Comparison of ENCODE assay signal across 8 cellular contexts in genomic region chr3:5147152-5147551, GRCh38. TPM values are rescaled to one million over a fixed set of nuclear protein-coding genes. Genes with fewer than 3 reads are reported as not detected.
A peak's percentile ranks its signal among the peaks of the same experiment; 100 is the strongest.
DNase-seq lines count a peak whose midpoint lies in the region; ATAC-seq, FAIRE-seq and TF ChIP-seq lines count a peak whose summit lies in the region.
"Not testable (repeated sequence)": the region's sequence is repeated elsewhere in the genome, so short reads cannot be mapped to it uniquely, and the experiment has no call there.

No MANE protein-coding gene starts in this region.

- H3K4ac ChIP-seq in neuronal stem cell (ENCODE audit: low read length), result not testable (repeated sequence)
- H3K4ac ChIP-seq in trophoblast cell (ENCODE audit: low read depth, low read length), result peak overlapping the region; percentile 20

- not testable (repeated sequence) for BruUV-seq in K562 (replicated peaks; lab: Mats Ljungman, UMichigan)

- not testable (repeated sequence) for H4K91ac ChIP-seq in neuronal stem cell (ENCODE audit: low read depth, low read length, poor library complexity); trophoblast cell (ENCODE audit: low read depth, low read length)

- peaks cover 64% of the 10 kb centered on the region for H3K4me1 Mint-ChIP-seq in CD14-positive monocyte
- peaks cover 70% of the 10 kb centered on the region for H3K4me1 Mint-ChIP-seq in central memory CD8-positive, alpha-beta T cell
- peaks cover 82% of the 10 kb centered on the region for H3K4me1 Mint-ChIP-seq in dendritic cell treated with granulocyte-macrophage colony-stimulating factor and Interleukin-4, amounts not matched to agents 40 ng/mL and 50 ng/mL, for 4 days (ENCODE audit: low read depth)
- H3K4me1 Mint-ChIP-seq in endodermal cell, result not testable (repeated sequence)

- DNase-seq in CD14-positive monocyte (ENCODE audit: low spot score); K562 (ENCODE audit: extremely low read depth in 1 of 4, low spot score in 3 of 4); central memory CD8-positive, alpha-beta T cell (ENCODE audit: low spot score in 2 of 2); endodermal cell; neuronal stem cell (ENCODE audit: low spot score); trophoblast cell: not testable (repeated sequence)

- H3K27me3 Mint-ChIP-seq in CD14-positive monocyte (ENCODE audit: low read depth in 3 of 3); central memory CD8-positive, alpha-beta T cell; dendritic cell treated with granulocyte-macrophage colony-stimulating factor and Interleukin-4, amounts not matched to agents 40 ng/mL and 50 ng/mL, for 4 days; endodermal cell (ENCODE audit: insufficient read depth): not testable (repeated sequence)

- not testable (repeated sequence) for H3K36me3 ChIP-seq in HEK293 (ENCODE audit: control insufficient read depth in 2 of 2, insufficient read depth in 1 of 2, low read length in 2 of 2); K562 (ENCODE audit: control insufficient read depth, insufficient read depth, low read length); neuronal stem cell (replicated peaks in 1 of 2; ENCODE audit: control insufficient read depth in 2 of 2, insufficient read depth in 2 of 2, low read length in 2 of 2); trophoblast cell (ENCODE audit: control insufficient read depth in 1 of 2, insufficient read depth in 2 of 2, low read length in 2 of 2)
- peaks cover 48% of the 10 kb centered on the region for H3K36me3 ChIP-seq in endodermal cell (ENCODE audit: control insufficient read depth, insufficient read depth, low read length)

- H3K79me2 ChIP-seq in K562 (ENCODE audit: control insufficient read depth, insufficient read depth, low read length), result peaks cover 98% of the 10 kb centered on the region
- not testable (repeated sequence) for H3K79me2 ChIP-seq in trophoblast cell (ENCODE audit: control insufficient read depth, insufficient read depth, low read length, poor library complexity)

- WGBS in K562 (ENCODE audit: insufficient coverage, low coverage, missing lambda C conversion rate), result 94% methylated on average over 5 of the region's 5 CpGs
- WGBS in endodermal cell (ENCODE audit: insufficient coverage in 1 of 2, insufficient read length in 1 of 2), 2 experiments, result 78 to 86% methylated on average over 4 to 5 of the region's 5 CpGs
- WGBS in neuronal stem cell (ENCODE audit: extremely low coverage in 2 of 2, insufficient read length in 2 of 2, insufficient replicate concordance in 1 of 2), 2 donors, result no CpG with 5 or more reads among the region's 5 CpGs
- no CpG with 5 or more reads among the region's 5 CpGs for WGBS in trophoblast cell (ENCODE audit: extremely low coverage, insufficient coverage, insufficient read length)

- not testable (repeated sequence) for TF ChIP-seq EP300 in K562 (IDR thresholded peaks at IDR 0.05; ENCODE audit: low read length)

- H3K9ac ChIP-seq in K562 (ENCODE audit: insufficient read depth in 1 of 2, low read depth in 2 of 2, low read length in 2 of 2); endodermal cell (ENCODE audit: extremely low read depth, low read length, poor library complexity, severe bottlenecking); trophoblast cell (ENCODE audit: low read length): not testable (repeated sequence)
- peak overlapping the region; percentile 13 for H3K9ac ChIP-seq in neuronal stem cell (ENCODE audit: low read depth, low read length, poor library complexity)

- not testable (repeated sequence) for H3K14ac ChIP-seq in neuronal stem cell (ENCODE audit: low read length); trophoblast cell (ENCODE audit: low read length)

- not testable (repeated sequence) for H2BK5ac ChIP-seq in neuronal stem cell (ENCODE audit: low read length); trophoblast cell (ENCODE audit: low read depth, low read length, poor library complexity)

- not testable (repeated sequence) for H3K18ac ChIP-seq in neuronal stem cell (ENCODE audit: low read length); trophoblast cell (ENCODE audit: low read length)

- not testable (repeated sequence) for H3K4me2 ChIP-seq in K562 (ENCODE audit: insufficient read depth, low read length); neuronal stem cell (ENCODE audit: insufficient read depth, low read length, poor library complexity, severe bottlenecking); trophoblast cell (ENCODE audit: low read length)

- intact Hi-C loops in CD14-positive monocyte (cut with micrococcal nuclease); K562 (cut with micrococcal nuclease); dendritic cell treated with granulocyte-macrophage colony-stimulating factor and Interleukin-4, amounts not matched to agents 40 ng/mL and 50 ng/mL, for 4 days (cut with micrococcal nuclease): not testable (repeated sequence)

- H2AFZ ChIP-seq in K562 (ENCODE audit: low read depth, low read length); neuronal stem cell (ENCODE audit: low read length); trophoblast cell (ENCODE audit: insufficient read depth, low read length, poor library complexity): not testable (repeated sequence)

- not testable (repeated sequence) for TF ChIP-seq CTCF in CD14-positive monocyte (IDR thresholded peaks at IDR 0.05); HEK293 (tag by site-specific recombination; IDR thresholded peaks at IDR 0.05); K562 (IDR thresholded peaks at IDR 0.05 in 2 of 3, conservative IDR thresholded peaks at IDR 0.05 in 1 of 3; ENCODE audit: insufficient read depth in 2 of 3, low read depth in 1 of 3, low read length in 3 of 3); endodermal cell (conservative IDR thresholded peaks at IDR 0.05)

- H3K27ac ChIP-seq in HEK293 (ENCODE audit: extremely low read depth, low read depth, low read length); K562 (ENCODE audit: extremely low read depth, low read depth, low read length); endodermal cell (ENCODE audit: low read depth, low read length); neuronal stem cell (replicated peaks; ENCODE audit: low read length); trophoblast cell (ENCODE audit: low read depth, low read length): not testable (repeated sequence)

- not testable (repeated sequence) for H4K8ac ChIP-seq in neuronal stem cell (ENCODE audit: low read depth, low read length); trophoblast cell (ENCODE audit: low read depth, low read length)

- POLR2A ChIA-PET in HEK293 (lab: Yijun Ruan, JAX), result not testable (repeated sequence)
- POLR2A ChIA-PET in K562 (lab: Yijun Ruan, JAX), result interaction anchor here (0.8 to 1.7 kb wide), 5 partner anchors 9 to 20 kb away, joined by 3 to 8 read pairs (median 4); no protein-coding TSS in a partner anchor

- not testable (repeated sequence) for TF ChIP-seq POLR2A in K562 (conservative IDR thresholded peaks at IDR 0.05)

- not testable (repeated sequence) for H3K4me1 ChIP-seq in HEK293 (ENCODE audit: control insufficient read depth, insufficient read depth, low read length); endodermal cell (ENCODE audit: control insufficient read depth, insufficient read depth, low read length); neuronal stem cell (ENCODE audit: control insufficient read depth in 2 of 2, insufficient read depth in 1 of 2, low read depth in 1 of 2, low read length in 2 of 2); trophoblast cell (ENCODE audit: control insufficient read depth in 1 of 2, insufficient read depth in 2 of 2, low read length in 2 of 2)
- peaks cover 11 to 34% of the 10 kb centered on the region in 2 experiments; a peak in 4 of 5 replicates for H3K4me1 ChIP-seq in K562 (replicated peaks in 1 of 2; ENCODE audit: control insufficient read depth in 2 of 2, insufficient read depth in 2 of 2, low read length in 2 of 2)

- not testable (repeated sequence) for H3K4me3 Mint-ChIP-seq in CD14-positive monocyte; central memory CD8-positive, alpha-beta T cell; dendritic cell treated with granulocyte-macrophage colony-stimulating factor and Interleukin-4, amounts not matched to agents 40 ng/mL and 50 ng/mL, for 4 days; endodermal cell

- not testable (repeated sequence) for H3K9me3 Mint-ChIP-seq in CD14-positive monocyte; dendritic cell treated with granulocyte-macrophage colony-stimulating factor and Interleukin-4, amounts not matched to agents 40 ng/mL and 50 ng/mL, for 4 days
- peaks cover 13% of the 10 kb centered on the region for H3K9me3 Mint-ChIP-seq in central memory CD8-positive, alpha-beta T cell
- H3K9me3 Mint-ChIP-seq in endodermal cell, result peaks cover 54% of the 10 kb centered on the region

- not testable (repeated sequence) for H2BK12ac ChIP-seq in neuronal stem cell (ENCODE audit: low read length); trophoblast cell (ENCODE audit: low read length)

- not testable (repeated sequence) for H3K4me3 ChIP-seq in HEK293 (ENCODE audit: low read depth, low read length); K562; neuronal stem cell (ENCODE audit: low read length in 2 of 2); trophoblast cell (ENCODE audit: low read depth, low read length)
- peak overlapping the region; percentile 29 for H3K4me3 ChIP-seq in endodermal cell (ENCODE audit: low read length)

- not testable (repeated sequence) for H2BK120ac ChIP-seq in neuronal stem cell (ENCODE audit: low read depth, low read length); trophoblast cell (ENCODE audit: insufficient read depth, low read length, poor library complexity)

- peaks cover 15% of the 10 kb centered on the region for H4K20me1 ChIP-seq in K562 (replicated peaks; ENCODE audit: control insufficient read depth, insufficient read depth, low read length)

- H2BK15ac ChIP-seq in neuronal stem cell (ENCODE audit: low read length), result not testable (repeated sequence)

- not testable (repeated sequence) for H4K12ac ChIP-seq in trophoblast cell (ENCODE audit: low read depth, low read length)

- not testable (repeated sequence) for FAIRE-seq in K562 (lab: Jason Lieb, UNC)

- H2AK5ac ChIP-seq in neuronal stem cell (ENCODE audit: low read depth, low read length); trophoblast cell (ENCODE audit: low read length): not testable (repeated sequence)

- ATAC-seq in K562; central memory CD8-positive, alpha-beta T cell (replicated peaks; ENCODE audit: extremely low read depth, poor library complexity, severe bottlenecking): not testable (repeated sequence)

- in situ Hi-C loops in K562 (cut with MboI), result not testable (repeated sequence)

- not testable (repeated sequence) for H3K9me3 ChIP-seq in HEK293 (ENCODE audit: control insufficient read depth, insufficient read depth, low read depth, low read length); K562 (replicated peaks; ENCODE audit: control insufficient read depth, insufficient read depth, low read depth, low read length); neuronal stem cell (replicated peaks in 1 of 2; ENCODE audit: control insufficient read depth in 2 of 2, insufficient read depth in 1 of 2, low read depth in 1 of 2, low read length in 2 of 2); trophoblast cell (ENCODE audit: insufficient read depth, low read depth, low read length)
- H3K9me3 ChIP-seq in endodermal cell (ENCODE audit: control insufficient read depth, low read length), result peaks cover 54% of the 10 kb centered on the region

- TF ChIP-seq RAD21 in K562 (CRISPR knock-in tag; conservative IDR thresholded peaks at IDR 0.05 in 1 of 2, IDR thresholded peaks at IDR 0.05 in 1 of 2), result not testable (repeated sequence)

- H3K9me1 ChIP-seq in K562 (ENCODE audit: control insufficient read depth, insufficient read depth, low read length), result not testable (repeated sequence)

- H3K36me3 Mint-ChIP-seq in CD14-positive monocyte (peaks cover 21 to 43% of the 10 kb centered on the region in 2 donors), endodermal cell (ENCODE audit: low read depth) (peaks cover 63% of the 10 kb centered on the region)
- not testable (repeated sequence) for H3K36me3 Mint-ChIP-seq in central memory CD8-positive, alpha-beta T cell (ENCODE audit: insufficient read depth)
- peaks cover 26% of the 10 kb centered on the region for H3K36me3 Mint-ChIP-seq in dendritic cell treated with granulocyte-macrophage colony-stimulating factor and Interleukin-4, amounts not matched to agents 40 ng/mL and 50 ng/mL, for 4 days (ENCODE audit: low read depth)

- H3K23ac ChIP-seq in neuronal stem cell (ENCODE audit: low read depth, low read length, poor library complexity); trophoblast cell (ENCODE audit: low read length): not testable (repeated sequence)

- H3K27ac Mint-ChIP-seq in CD14-positive monocyte, result peak overlapping the region in 4 of 7 donors; percentile 30 to 70 (median 59)
- H3K27ac Mint-ChIP-seq in central memory CD8-positive, alpha-beta T cell (ENCODE audit: low read depth), result peak overlapping the region; percentile 79
- peak overlapping the region; percentile 55 for H3K27ac Mint-ChIP-seq in dendritic cell treated with granulocyte-macrophage colony-stimulating factor and Interleukin-4, amounts not matched to agents 40 ng/mL and 50 ng/mL, for 4 days
- H3K27ac Mint-ChIP-seq in endodermal cell, result not testable (repeated sequence)

- H3K27me3 ChIP-seq in K562 (ENCODE audit: control insufficient read depth in 2 of 2, insufficient read depth in 2 of 2, low read length in 2 of 2); endodermal cell (ENCODE audit: control insufficient read depth, insufficient read depth, low read length, poor library complexity, severe bottlenecking); neuronal stem cell (ENCODE audit: control insufficient read depth in 3 of 3, insufficient read depth in 3 of 3, low read depth in 1 of 3, low read length in 3 of 3); trophoblast cell (ENCODE audit: insufficient read depth, low read length): not testable (repeated sequence)

- CTCF ChIA-PET in HEK293 (lab: Yijun Ruan, JAX), result interaction anchor here (0.9 kb wide), 1 partner anchor 24 kb away, joined by 3 read pairs; no protein-coding TSS in a partner anchor
- CTCF ChIA-PET in K562 (lab: Yijun Ruan, JAX; ENCODE audit: low intra/inter-chr PET ratio), result not testable (repeated sequence)

- not testable (repeated sequence) for H3K79me1 ChIP-seq in neuronal stem cell (ENCODE audit: low read depth, low read length); trophoblast cell (ENCODE audit: low read length)

RNA-seq across cellular contexts. Expression of gene ARL8B, which starts 25.1 kb away (rescaled TPM):
- polyA plus RNA-seq in CD14-positive monocyte, result 100 to 1,000 TPM; 101 to 121 TPM
- total RNA-seq in K562 (2011; cell fraction: chromatin; rRNA removed; ENCODE audit: low replicate concordance), result 56.8 and 107 TPM in 2 replicates
- 39.1 and 40.5 TPM in 2 replicates for total RNA-seq in K562 (2011; cell fraction: nucleolus; rRNA removed)
- 58.4 and 98.3 TPM in 2 replicates for total RNA-seq in K562 (2011; cell fraction: nucleoplasm; rRNA removed)
- 26.7 and 28.5 TPM in 2 replicates for total RNA-seq in K562 (2014; rRNA removed)
- total RNA-seq in K562 (2014; rRNA removed; fragmentation: Illumina TruSeq; extraction: Trizol), result 85.8 and 97.1 TPM in 2 replicates
- 86.1 and 96.4 TPM in 2 replicates for total RNA-seq in K562 (2015; rRNA removed; fragmentation: Illumina TruSeq; extraction: Trizol)
- total RNA-seq in K562 (2021), result 73.1 and 77.2 TPM in 2 replicates
- polyA plus RNA-seq in K562 (2011; rRNA removed), result 54.2 and 92.2 TPM in 2 replicates
- polyA plus RNA-seq in K562 (2011; cell fraction: cytosol; rRNA removed), result 25.6 and 49.0 TPM in 2 replicates
- 51.2 and 66.2 TPM in 2 replicates for polyA plus RNA-seq in K562 (2011; cell fraction: nucleus; rRNA removed)
- polyA plus RNA-seq in K562 (2012), result 72.7 and 118 TPM in 2 replicates
- polyA plus RNA-seq in K562 (2014; fragmentation: Illumina TruSeq; extraction: Trizol), result 79.2 and 99.4 TPM in 2 replicates
- polyA plus RNA-seq in K562 (2014; fragmentation: Nextera tagmentation; extraction: Ambion mirVana), result 10 to 100 TPM; 47.8 to 49.6 TPM
- polyA plus RNA-seq in K562 (2014; rRNA removed), result 42.3 and 58.0 TPM in 2 replicates
- 37.4 and 44.6 TPM in 2 replicates for polyA minus RNA-seq in K562 (2011; rRNA and poly(A)+ RNA removed)
- 36.6 and 38.2 TPM in 2 replicates for polyA minus RNA-seq in K562 (2011; cell fraction: cytosol; rRNA and poly(A)+ RNA removed)
- polyA minus RNA-seq in K562 (2011; cell fraction: nucleus; rRNA and poly(A)+ RNA removed), result 20.3 and 24.0 TPM in 2 replicates
- 10 to 100 TPM; 31.2 to 37.3 TPM for total RNA-seq in endodermal cell
- polyA plus RNA-seq in endodermal cell (2013, experiment 1 of 2), result 68.3 TPM
- polyA plus RNA-seq in endodermal cell (2013, experiment 2 of 2), result 61.1 TPM
- 34.7 TPM for polyA plus RNA-seq in neuronal stem cell (2013, experiment 1 of 2)
- 33.3 TPM for polyA plus RNA-seq in neuronal stem cell (2013, experiment 2 of 2)
- polyA plus RNA-seq in trophoblast cell (2013), result 143 and 168 TPM in 2 replicates

RNA-seq across cellular contexts. Expression of gene EDEM1, which starts 40.4 kb away (rescaled TPM):
- polyA plus RNA-seq in CD14-positive monocyte (10 to 100 TPM; 17.5 to 23.7 TPM), K562 (2011; rRNA removed) (36.7 and 37.6 TPM in 2 replicates), K562 (2014; fragmentation: Illumina TruSeq; extraction: Trizol) (12.8 and 13.9 TPM in 2 replicates), K562 (2014; fragmentation: Nextera tagmentation; extraction: Ambion mirVana) (1 to 10 TPM; 6.2 to 8.8 TPM), K562 (2014; rRNA removed) (15.2 and 20.7 TPM in 2 replicates)
- 59.6 and 88.6 TPM in 2 replicates for total RNA-seq in K562 (2011; cell fraction: chromatin; rRNA removed; ENCODE audit: low replicate concordance)
- 36.5 and 42.8 TPM in 2 replicates for total RNA-seq in K562 (2011; cell fraction: nucleolus; rRNA removed)
- total RNA-seq in K562 (2011; cell fraction: nucleoplasm; rRNA removed), result 58.9 and 67.9 TPM in 2 replicates
- total RNA-seq in K562 (2014; rRNA removed) (9.3 and 17.9 TPM in 2 replicates), K562 (2014; rRNA removed; fragmentation: Illumina TruSeq; extraction: Trizol) (16.7 and 17.4 TPM in 2 replicates), K562 (2015; rRNA removed; fragmentation: Illumina TruSeq; extraction: Trizol) (11.5 and 14.3 TPM in 2 replicates), K562 (2021) (24.6 and 32.9 TPM in 2 replicates), endodermal cell (10 to 100 TPM; 24.5 to 28.1 TPM)
- 18.1 and 21.2 TPM in 2 replicates for polyA plus RNA-seq in K562 (2011; cell fraction: cytosol; rRNA removed)
- 32.0 and 53.9 TPM in 2 replicates for polyA plus RNA-seq in K562 (2011; cell fraction: nucleus; rRNA removed)
- 9.6 and 20.6 TPM in 2 replicates for polyA plus RNA-seq in K562 (2012)
- 42.0 and 44.5 TPM in 2 replicates for polyA minus RNA-seq in K562 (2011; rRNA and poly(A)+ RNA removed)
- polyA minus RNA-seq in K562 (2011; cell fraction: cytosol; rRNA and poly(A)+ RNA removed), result 21.0 and 33.3 TPM in 2 replicates
- polyA minus RNA-seq in K562 (2011; cell fraction: nucleus; rRNA and poly(A)+ RNA removed), result 24.0 and 38.5 TPM in 2 replicates
- 10.5 TPM for polyA plus RNA-seq in endodermal cell (2013, experiment 1 of 2)
- polyA plus RNA-seq in endodermal cell (2013, experiment 2 of 2), result 11.2 TPM
- 7.8 TPM for polyA plus RNA-seq in neuronal stem cell (2013, experiment 1 of 2)
- 8.3 TPM for polyA plus RNA-seq in neuronal stem cell (2013, experiment 2 of 2)
- 44.8 and 49.1 TPM in 2 replicates for polyA plus RNA-seq in trophoblast cell (2013)
